ENCODE assay signal across 1 cellular context in the genomic region with DNA sequence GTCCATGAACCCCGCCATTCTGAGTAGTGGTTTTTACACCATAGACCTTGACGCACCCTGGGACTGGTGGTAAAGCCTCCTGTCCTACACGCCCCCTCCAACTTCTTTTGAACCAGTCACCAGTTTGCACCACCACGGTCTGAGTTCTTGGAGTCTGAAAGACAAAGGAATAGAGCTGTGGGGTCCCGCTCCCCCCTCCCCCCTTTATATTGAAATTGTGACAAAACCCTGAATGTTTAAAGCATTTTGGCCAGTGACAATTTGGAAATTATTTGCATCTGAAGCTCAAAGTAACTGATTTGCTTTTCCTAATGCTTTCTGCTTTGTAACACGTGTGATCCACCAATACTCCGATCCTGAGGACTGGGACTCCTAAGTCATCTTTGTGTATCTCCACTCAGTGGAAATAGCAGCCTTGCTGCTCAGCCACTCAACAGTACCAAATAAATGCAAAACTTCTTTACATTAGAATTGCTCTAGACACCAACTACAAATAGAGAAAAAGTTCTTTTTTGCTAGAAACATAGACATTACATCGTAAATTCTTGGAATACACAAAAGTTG.
TF ChIP-seq lines count a peak whose summit lies in the region.

No MANE protein-coding gene starts in this region.

TF ChIP-seq in IMR-90, 13 proteins besides CTCF, POLR2A, EP300 and RAD21 (continued from another document):
- TF ChIP-seq, protein P1, sequence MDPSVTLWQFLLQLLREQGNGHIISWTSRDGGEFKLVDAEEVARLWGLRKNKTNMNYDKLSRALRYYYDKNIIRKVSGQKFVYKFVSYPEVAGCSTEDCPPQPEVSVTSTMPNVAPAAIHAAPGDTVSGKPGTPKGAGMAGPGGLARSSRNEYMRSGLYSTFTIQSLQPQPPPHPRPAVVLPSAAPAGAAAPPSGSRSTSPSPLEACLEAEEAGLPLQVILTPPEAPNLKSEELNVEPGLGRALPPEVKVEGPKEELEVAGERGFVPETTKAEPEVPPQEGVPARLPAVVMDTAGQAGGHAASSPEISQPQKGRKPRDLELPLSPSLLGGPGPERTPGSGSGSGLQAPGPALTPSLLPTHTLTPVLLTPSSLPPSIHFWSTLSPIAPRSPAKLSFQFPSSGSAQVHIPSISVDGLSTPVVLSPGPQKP (IDR thresholded peaks at IDR 0.05; ENCODE audit: borderline replicate concordance, low read depth, low read length), result no peak
- TF ChIP-seq CEBPB (IDR thresholded peaks at IDR 0.05; ENCODE audit: low read depth, low read length), result no peak
- no peak for TF ChIP-seq MXI1 (IDR thresholded peaks at IDR 0.05; ENCODE audit: borderline replicate concordance, low read depth, low read length)
